Comparison of ENCODE assay signal across 22 cellular contexts in genomic region chr2:236566596-236566995, GRCh38. TPM values are rescaled to one million over a fixed set of nuclear protein-coding genes. Genes with fewer than 3 reads are reported as not detected.
DNase-seq lines count a peak whose midpoint lies in the region; ATAC-seq and TF ChIP-seq lines count a peak whose summit lies in the region.
"Had no signal": no experiment of that assay in that cellular context is flagged by ENCODE, and none has a peak within 500 bp of the region (broad histone marks: within the 10 kb centered on the region; RNA-seq: fewer than 3 reads in every experiment).

No MANE protein-coding gene starts in this region.

- H3K27me3 ChIP-seq in CD4-positive, alpha-beta T cell (ENCODE audit: control insufficient read depth, insufficient read depth, low read length) = no peaks in the 10 kb centered on the region
- H3K27me3 ChIP-seq in naive thymus-derived CD4-positive, alpha-beta T cell (ENCODE audit: control insufficient read depth in 2 of 2, insufficient read depth in 2 of 2, low read length in 2 of 2) = no peaks in the 10 kb centered on the region
- H3K27me3 ChIP-seq in thoracic aorta (replicated peaks; ENCODE audit: insufficient read depth) (no peaks in the 10 kb centered on the region), SJCRH30 (no peaks in the 10 kb centered on the region)

- POLR2A ChIA-PET in CD4-positive, alpha-beta T cell (lab: Charles Lee) = interaction anchor here (1.2 kb wide), 1 partner anchor 13 kb away, joined by 3 read pairs; no protein-coding TSS in a partner anchor
- POLR2A ChIA-PET in WTC11 (lab: Charles Lee) = interaction anchor here (1.1 kb wide), 1 partner anchor 36 kb away, joined by 4 read pairs; no protein-coding TSS in a partner anchor
- POLR2A ChIA-PET in naive thymus-derived CD4-positive, alpha-beta T cell (lab: Charles Lee) = no interaction called here

- H3K4me3 Mint-ChIP-seq in CD4-positive, alpha-beta T cell = peak overlapping the region; percentile 42
- H3K4me3 Mint-ChIP-seq in WTC11 = no peak overlapping the region
- H3K4me3 Mint-ChIP-seq in naive thymus-derived CD4-positive, alpha-beta T cell = peak overlapping the region in 7 of 10 donors; percentile 1 to 68 (median 30)

- CTCF ChIA-PET in CD4-positive, alpha-beta T cell (lab: Charles Lee) = no interaction called here
- CTCF ChIA-PET in WTC11 (lab: Charles Lee) = interaction anchor here (1.5 to 3.4 kb wide), 2 partner anchors 40 to 53 kb away, joined by 3 to 17 read pairs; no protein-coding TSS in a partner anchor
- CTCF ChIA-PET in naive thymus-derived CD4-positive, alpha-beta T cell (lab: Charles Lee) = interaction anchor here (2.0 kb wide), 1 partner anchor 12 kb away, joined by 5 read pairs; no protein-coding TSS in a partner anchor

- H3K9me3 Mint-ChIP-seq in CD4-positive, alpha-beta T cell = no peaks in the 10 kb centered on the region
- H3K9me3 Mint-ChIP-seq in WTC11 = peaks cover 6% of the 10 kb centered on the region
- peaks cover 0 to 2% (median 0%) of the 10 kb centered on the region in 11 donors for H3K9me3 Mint-ChIP-seq in naive thymus-derived CD4-positive, alpha-beta T cell
- H3K9me3 Mint-ChIP-seq: activated T-helper 2 cell treated with anti-CD3 and anti-CD28 coated beads, Interferon-gamma antibody, Interleukin-2, Interleukin-4, amounts not matched to agents 10 μg/mL and 5 μg/mL and 100 μg/mL, durations not matched to agents 14 hours and 24 hours and 36 hours; stimulated activated naive CD8-positive, alpha-beta T cell treated with anti-CD3 and anti-CD28 coated beads, Interleukin-15, amount 100 ng/mL, for 72 hours had no signal

- H3K27ac Mint-ChIP-seq in CD4-positive, alpha-beta T cell = no peak overlapping the region
- H3K27ac Mint-ChIP-seq in WTC11 = no peak overlapping the region
- H3K27ac Mint-ChIP-seq in naive thymus-derived CD4-positive, alpha-beta T cell = peak overlapping the region in 2 of 9 donors; percentile 54 to 81
- H3K27ac Mint-ChIP-seq: activated T-helper 2 cell treated with anti-CD3 and anti-CD28 coated beads, Interferon-gamma antibody, Interleukin-2, Interleukin-4, amounts not matched to agents 10 μg/mL and 5 μg/mL and 100 μg/mL, durations not matched to agents 14 hours and 24 hours and 36 hours; neural progenitor cell had no signal

- no peak for ATAC-seq in CD4-positive, alpha-beta T cell (ENCODE audit: poor library complexity)
- no peak for ATAC-seq in WTC11
- ATAC-seq in naive thymus-derived CD4-positive, alpha-beta T cell = no peak
- no peak for ATAC-seq in thoracic aorta (ENCODE audit: insufficient number of reproducible peaks, low FRiP score, low read depth)
- ATAC-seq: stimulated activated naive CD8-positive, alpha-beta T cell treated with anti-CD3 and anti-CD28 coated beads, Interleukin-15, amount 100 ng/mL, for 72 hours had no signal

- intact Hi-C loops in CD4-positive, alpha-beta T cell (cut with DNase I, micrococcal nuclease) = no loop called here
- intact Hi-C loops in naive thymus-derived CD4-positive, alpha-beta T cell (cut with micrococcal nuclease) = loop anchor here (5.0 kb wide), 2 partner anchors 199 to 521 kb away; partner anchors contain the start of gene COPS8 (in 1 of the 2)

- peaks cover 34% of the 10 kb centered on the region for H3K36me3 Mint-ChIP-seq in CD4-positive, alpha-beta T cell (ENCODE audit: low read depth)
- no peaks in the 10 kb centered on the region for H3K36me3 Mint-ChIP-seq in WTC11
- peaks cover 13 to 26% (median 19%) of the 10 kb centered on the region in 5 donors for H3K36me3 Mint-ChIP-seq in naive thymus-derived CD4-positive, alpha-beta T cell

- H3K27me3 Mint-ChIP-seq in CD4-positive, alpha-beta T cell = no peaks in the 10 kb centered on the region
- peaks cover 43% of the 10 kb centered on the region for H3K27me3 Mint-ChIP-seq in WTC11 (ENCODE audit: low read depth)
- peaks cover 0 to 21% (median 0%) of the 10 kb centered on the region in 5 donors for H3K27me3 Mint-ChIP-seq in naive thymus-derived CD4-positive, alpha-beta T cell
- H3K27me3 Mint-ChIP-seq: stimulated activated naive CD8-positive, alpha-beta T cell treated with anti-CD3 and anti-CD28 coated beads, Interleukin-15, amount 100 ng/mL, for 72 hours had no signal

- no peaks in the 10 kb centered on the region for H3K9me3 ChIP-seq in CD4-positive, alpha-beta T cell (ENCODE audit: control insufficient read depth, low read length)
- no peaks in the 10 kb centered on the region for H3K9me3 ChIP-seq in naive thymus-derived CD4-positive, alpha-beta T cell (ENCODE audit: control insufficient read depth in 2 of 3, low read length in 3 of 3)
- no peaks in the 10 kb centered on the region for H3K9me3 ChIP-seq in thoracic aorta
- H3K9me3 ChIP-seq in SJCRH30 (replicated peaks) = no peaks in the 10 kb centered on the region

- peaks cover 20% of the 10 kb centered on the region for H3K4me1 Mint-ChIP-seq in CD4-positive, alpha-beta T cell (ENCODE audit: low read depth)
- H3K4me1 Mint-ChIP-seq in WTC11 = peaks cover 62% of the 10 kb centered on the region
- H3K4me1 Mint-ChIP-seq in naive thymus-derived CD4-positive, alpha-beta T cell = peaks cover 13 to 35% (median 25%) of the 10 kb centered on the region in 7 donors

- H3K4me3 ChIP-seq in naive thymus-derived CD4-positive, alpha-beta T cell (ENCODE audit: low read length) = no peak overlapping the region
- H3K4me3 ChIP-seq in thoracic aorta (no peak overlapping the region), SJCRH30 (no peak overlapping the region)

- H3K36me3 ChIP-seq in naive thymus-derived CD4-positive, alpha-beta T cell (ENCODE audit: control insufficient read depth in 2 of 3, insufficient read depth in 3 of 3, low read length in 3 of 3) = peaks cover 0 to 12% (median 10%) of the 10 kb centered on the region in 3 experiments
- H3K36me3 ChIP-seq in thoracic aorta = no peaks in the 10 kb centered on the region
- H3K36me3 ChIP-seq in SJCRH30 = no peaks in the 10 kb centered on the region
- H3K36me3 ChIP-seq: neural progenitor cell had no signal

- no peak for DNase-seq in CD4-positive, alpha-beta T cell
- DNase-seq in WTC11 (ENCODE audit: low spot score) (no peak), thoracic aorta (ENCODE audit: low spot score) (no peak), AG08395 (ENCODE audit: low spot score) (no peak), SJCRH30 (no peak)
- no peak for DNase-seq in naive thymus-derived CD4-positive, alpha-beta T cell
- no peak for DNase-seq in stimulated activated CD4-positive, alpha-beta T cell treated with anti-CD3 and anti-CD28 coated beads, Interleukin-4, amount 100 ng/mL, for 4 hours
- DNase-seq: activated CD4-positive, alpha-beta T cell treated with anti-CD3 and anti-CD28 coated beads, Interleukin-2, amount 50 U/mL, for 1 hour; activated CD8-positive, alpha-beta memory T cell treated with anti-CD3 and anti-CD28 coated beads, Interleukin-2, amount 50 U/mL, for 4 hours; amygdala; effector memory CD4-positive, alpha-beta T cell; HCEC 1CT; mesenchymal stem cell; NCI-H1048; NCI-H1930; SHP77 treated with DMSO at 0.1 percent for 48 hours; stimulated activated CD4-positive, alpha-beta T cell treated with anti-CD3 and anti-CD28 coated beads, Interleukin-4, amount 100 ng/mL, for 1 hour; stimulated activated naive CD8-positive, alpha-beta T cell treated with anti-CD3 and anti-CD28 coated beads, Interleukin-15, amount 100 ng/mL, for 72 hours; T-helper 1 cell had no signal

- H3K27ac ChIP-seq in CD4-positive, alpha-beta T cell (ENCODE audit: low read depth, low read length) = no peak overlapping the region
- H3K27ac ChIP-seq in naive thymus-derived CD4-positive, alpha-beta T cell (ENCODE audit: low read depth, low read length) = no peak overlapping the region
- peak overlapping the region; percentile 91 to 97 for H3K27ac ChIP-seq in thoracic aorta
- H3K27ac ChIP-seq in SJCRH30 = no peak overlapping the region
- H3K27ac ChIP-seq: neural progenitor cell had no signal

- TF ChIP-seq CTCF in CD4-positive, alpha-beta T cell (IDR thresholded peaks at IDR 0.05) = no peak
- TF ChIP-seq CTCF in WTC11 (IDR thresholded peaks at IDR 0.05) (no peak), thoracic aorta (IDR thresholded peaks at IDR 0.05) (no peak)

- peaks cover 9 to 13% of the 10 kb centered on the region in 2 donors for H3K4me1 ChIP-seq in naive thymus-derived CD4-positive, alpha-beta T cell (ENCODE audit: control insufficient read depth in 2 of 2, insufficient read depth in 2 of 2, low read length in 2 of 2)
- H3K4me1 ChIP-seq in thoracic aorta (ENCODE audit: control insufficient read depth in 1 of 2, low read depth in 2 of 2) = peaks cover 18 to 33% of the 10 kb centered on the region in 2 donors
- peaks cover 6% of the 10 kb centered on the region; the same call in 1 of the 2 replicates for H3K4me1 ChIP-seq in SJCRH30

TF ChIP-seq in WTC11, 78 proteins besides CTCF, POLR2A, EP300 and RAD21:
- no peak for TF ChIP-seq GTF2I (CRISPR knock-in tag; conservative IDR thresholded peaks at IDR 0.05)
- TF ChIP-seq ELF4 (CRISPR knock-in tag; IDR thresholded peaks at IDR 0.05; ENCODE audit: low read depth) = no peak
- TF ChIP-seq ZNF512 (CRISPR knock-in tag; IDR thresholded peaks at IDR 0.05; ENCODE audit: borderline replicate concordance) = peak; percentile 78; the same call in 1 of the 2 replicates

RNA-seq across cellular contexts. Expression of gene ACKR3, which starts 3.0 kb away (rescaled TPM):
- total RNA-seq in CD4-positive, alpha-beta T cell = under 1 TPM; 0.61 to 0.74 TPM
- total RNA-seq in WTC11 (2021) (0.94 to 1.4 TPM (median 1.3 TPM) in 3 replicates), thoracic aorta (10 to 100 TPM; 68.8 to 68.9 TPM)
- total RNA-seq in naive thymus-derived CD4-positive, alpha-beta T cell = 1 to 10 TPM; 2.8 to 6.2 (median 4.9) TPM
- 1 to 10 TPM; 4.0 to 4.1 TPM for polyA plus RNA-seq in naive thymus-derived CD4-positive, alpha-beta T cell
- total RNA-seq in SJCRH30 (2014; rRNA removed; shearing (Covaris generic)) = 85.2 and 87.5 TPM in 2 replicates
- total RNA-seq: LHCN-M2 had no signal

Comparison
In these comparisons a context has a peak if more than half of its experiments do, and no peak if none do; other contexts are left out.
1. H3K27ac ChIP-seq: peak in thoracic aorta (2 of 2); none in CD4-positive, alpha-beta T cell (single experiment), naive thymus-derived CD4-positive, alpha-beta T cell (single experiment) and SJCRH30 (single experiment).
2. RNA of gene ACKR3, which starts 3.0 kb away (total RNA-seq): 85.2 to 87.5 TPM in SJCRH30 and 68.8 to 68.9 TPM in thoracic aorta; 2.8 to 6.2 TPM in naive thymus-derived CD4-positive, alpha-beta T cell, 0.94 to 1.4 TPM in WTC11 and 0.61 to 0.74 TPM in CD4-positive, alpha-beta T cell; every median in the first group is over 4 times any median in the second.
3. intact Hi-C loops: an anchor here in naive thymus-derived CD4-positive, alpha-beta T cell (5.0 kb wide); none called in CD4-positive, alpha-beta T cell.